ENCODE assay signal across 8 cellular contexts in the genomic region with DNA sequence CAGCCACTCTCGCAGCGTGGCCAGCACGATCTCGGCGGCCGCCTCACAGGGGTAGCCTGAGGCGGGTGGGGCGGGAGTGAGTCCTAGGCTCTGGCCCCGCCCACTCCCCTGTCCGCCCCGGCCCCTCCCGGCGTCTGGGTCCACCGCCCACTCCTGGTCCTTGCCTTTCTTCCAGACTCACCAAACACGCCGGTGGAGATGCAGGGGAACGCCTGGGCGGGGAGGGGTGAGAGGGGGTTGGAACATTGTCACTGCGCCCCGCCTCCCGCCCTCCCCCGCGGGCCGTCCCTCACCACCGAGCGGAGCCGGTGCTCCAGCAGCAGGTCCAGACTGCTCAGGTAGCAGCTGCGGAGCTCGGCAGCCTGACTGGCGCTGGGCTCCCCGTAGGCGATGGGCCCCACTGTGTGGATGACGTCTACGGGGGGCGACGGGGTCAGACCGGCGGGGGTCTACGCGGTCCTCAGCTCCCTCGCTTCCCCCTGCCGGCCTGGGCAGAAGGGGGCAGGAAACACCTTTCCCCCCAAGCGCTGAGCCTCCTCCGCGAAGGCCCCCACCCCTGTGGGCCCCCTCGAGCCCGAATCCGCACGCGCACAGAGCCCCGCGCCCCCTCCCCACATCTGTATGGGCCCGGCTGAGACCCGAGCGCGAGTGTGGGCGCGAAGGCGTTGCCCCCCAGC. TPM values are rescaled to one million over a fixed set of nuclear protein-coding genes. Genes with fewer than 3 reads are reported as not detected.
DNase-seq lines count a peak whose midpoint lies in the region; ATAC-seq and TF ChIP-seq lines count a peak whose summit lies in the region.

No MANE protein-coding gene starts in this region.

- DNase-seq in Right ventricle myocardium inferior (ENCODE audit: missing footprints) (peak; percentile 80), cardiac septum (ENCODE audit: low spot score) (no peak), activated T-cell treated with anti-CD3 and anti-CD28 coated beads for 48 hours (ENCODE audit: low read depth) (peak; percentile 57), fibroblast of lung (ENCODE audit: low read depth in 2 of 2) (peak; percentile 28 to 64), globus pallidus (ENCODE audit: low spot score) (no peak), cortex of kidney (lab: John Stamatoyannopoulos, UW) (no peak)

- no peaks in the 10 kb centered on the region for H3K27me3 ChIP-seq in fibroblast of lung (ENCODE audit: control insufficient read depth, insufficient read depth, low read length)
- no peaks in the 10 kb centered on the region for H3K27me3 ChIP-seq in rectal smooth muscle tissue (ENCODE audit: control insufficient read depth, insufficient read depth, low read length)

- H3K4me2 ChIP-seq in fibroblast of lung (ENCODE audit: extremely low read depth, insufficient read depth, low read length), result peak overlapping the region; percentile 17

- no peak overlapping the region for H2AFZ ChIP-seq in fibroblast of lung (ENCODE audit: low read length)

- intact Hi-C loops in Right ventricle myocardium inferior (cut with DNase I), result loop anchor here (1.0 kb wide), 1 partner anchor 149 kb away; no protein-coding TSS in a partner anchor
- intact Hi-C loops in cardiac septum (cut with DNase I), result loop anchor here (1.0 kb wide), 1 partner anchor 149 kb away; no protein-coding TSS in a partner anchor

- no peak overlapping the region for H3K4me3 ChIP-seq in fibroblast of lung (replicated peaks in 1 of 4; ENCODE audit: control extremely low read depth in 1 of 4, insufficient read depth in 1 of 4, low read depth in 3 of 4, low read length in 4 of 4)
- peak overlapping the region; percentile 21 for H3K4me3 ChIP-seq in rectal smooth muscle tissue (ENCODE audit: low read length)

- TF ChIP-seq CTCF in fibroblast of lung (conservative IDR thresholded peaks at IDR 0.05 in 1 of 2, IDR thresholded peaks at IDR 0.05 in 1 of 2; ENCODE audit: low read depth in 1 of 2, low read length in 2 of 2), result no peak

- H3K9me3 ChIP-seq in fibroblast of lung (ENCODE audit: control insufficient read depth, insufficient read depth, low read depth, low read length), result no peaks in the 10 kb centered on the region

- peak; percentile 15 for ATAC-seq in Right ventricle myocardium inferior
- no peak for ATAC-seq in GM21390 (IDR thresholded peaks at IDR 0.05; ENCODE audit: unreplicated experiment)

- H3K36me3 ChIP-seq in fibroblast of lung (ENCODE audit: control insufficient read depth, insufficient read depth, low read length), result peaks cover 12% of the 10 kb centered on the region
- peaks cover 17% of the 10 kb centered on the region for H3K36me3 ChIP-seq in rectal smooth muscle tissue (ENCODE audit: control insufficient read depth, insufficient read depth, low read length)

- H3K79me2 ChIP-seq in fibroblast of lung (ENCODE audit: control insufficient read depth, insufficient read depth, low read length), result no peaks in the 10 kb centered on the region

- H4K20me1 ChIP-seq in fibroblast of lung (ENCODE audit: control insufficient read depth, extremely low read depth, insufficient read depth, low read length), result no peaks in the 10 kb centered on the region

- H3K9ac ChIP-seq in fibroblast of lung (ENCODE audit: insufficient read depth, low read length) (no peak overlapping the region), rectal smooth muscle tissue (ENCODE audit: low read length) (no peak overlapping the region)

- H3K27ac ChIP-seq in fibroblast of lung (ENCODE audit: insufficient read depth, low read length) (no peak overlapping the region), rectal smooth muscle tissue (ENCODE audit: low read depth, low read length) (no peak overlapping the region)

- H3K4me1 ChIP-seq in fibroblast of lung (ENCODE audit: control insufficient read depth, extremely low read depth, insufficient read depth, low read length), result peaks cover 2% of the 10 kb centered on the region
- peaks cover 4% of the 10 kb centered on the region for H3K4me1 ChIP-seq in rectal smooth muscle tissue (ENCODE audit: control insufficient read depth, insufficient read depth, low read length)

RNA-seq across cellular contexts. Expression of gene OTUB1, which starts 13.2 kb away (rescaled TPM):
- 55.6 TPM for total RNA-seq in Right ventricle myocardium inferior
- total RNA-seq in cardiac septum, result 48.1 TPM
- 36.5 and 37.8 TPM in 2 replicates for total RNA-seq in fibroblast of lung
- polyA plus RNA-seq in fibroblast of lung, result 113 and 154 TPM in 2 replicates
- polyA plus RNA-seq in fibroblast of lung (2012), result 75.7 and 116 TPM in 2 replicates
- polyA minus RNA-seq in fibroblast of lung (ENCODE audit: low replicate concordance), result 133 and 137 TPM in 2 replicates

RNA-seq across cellular contexts. Expression of gene COX8A, which starts 25.1 kb away (rescaled TPM):
- 1,159 TPM for total RNA-seq in Right ventricle myocardium inferior
- total RNA-seq in cardiac septum, result 877 TPM
- total RNA-seq in fibroblast of lung, result 255 and 409 TPM in 2 replicates
- 200 and 330 TPM in 2 replicates for polyA plus RNA-seq in fibroblast of lung
- 442 and 742 TPM in 2 replicates for polyA plus RNA-seq in fibroblast of lung (2012)
- 456 and 866 TPM in 2 replicates for polyA minus RNA-seq in fibroblast of lung (ENCODE audit: low replicate concordance)

RNA-seq across cellular contexts. Expression of gene FLRT1, which starts 36.2 kb away (rescaled TPM):
- total RNA-seq in Right ventricle myocardium inferior (0.57 TPM), cardiac septum (1.2 TPM), fibroblast of lung (0.17 and 0.26 TPM in 2 replicates)
- 0.01 and 0.02 TPM in 2 replicates for polyA plus RNA-seq in fibroblast of lung
- polyA plus RNA-seq in fibroblast of lung (2012), result 0.09 and 0.10 TPM in 2 replicates
- 0.20 TPM in 1 of 2 replicates, not detected in the other for polyA minus RNA-seq in fibroblast of lung (ENCODE audit: low replicate concordance)

Comparison
In these comparisons a context has a peak if more than half of its experiments do, and no peak if none do; other contexts are left out.
1. DNase-seq: peak in Right ventricle myocardium inferior (single experiment), activated T-cell treated with anti-CD3 and anti-CD28 coated beads for 48 hours (single experiment) and fibroblast of lung (2 of 2); none in cardiac septum (single experiment), globus pallidus (single experiment) and cortex of kidney (single experiment).